8 cellular contexts compared by ENCODE assay signal in genomic region chr9:297104-297794, GRCh38.
DNase-seq lines count a peak whose midpoint lies in the region; ATAC-seq, FAIRE-seq and TF ChIP-seq lines count a peak whose summit lies in the region.

No MANE protein-coding gene starts in this region.

- intact Hi-C loops in activated T-helper 1 cell treated with anti-CD3 and anti-CD28 coated beads, Interleukin-12 subunit alpha, Interleukin-12 subunit beta, Interleukin-2, Interleukin-4 antibody, amounts not matched to agents 30 ng/mL and 10 ng/mL and 1 ng/mL, durations not matched to agents 14 hours and 24 hours and 36 hours (cut with micrococcal nuclease): no loop called here

- DNase-seq in GM12891 (ENCODE audit: insufficient read length, low spot score) (peak; percentile 19), myocyte (ENCODE audit: low read depth) (peak; percentile 7), inferior parietal cortex (ENCODE audit: extremely low spot score) (no peak), NCI-H446 (lab: John Stamatoyannopoulos, UW) (no peak), NCI-H748 treated with DMSO at 0.1 percent for 48 hours (lab: John Stamatoyannopoulos, UW) (no peak)
- DNase-seq in activated T-helper 1 cell treated with anti-CD3 and anti-CD28 coated beads, Interleukin-12 subunit alpha, Interleukin-12 subunit beta, Interleukin-2, Interleukin-4 antibody, amounts not matched to agents 30 ng/mL and 10 ng/mL and 1 ng/mL, durations not matched to agents 14 hours and 24 hours and 36 hours (ENCODE audit: low spot score): no peak

- peaks cover 37% of the 10 kb centered on the region for H3K4me1 Mint-ChIP-seq in activated T-helper 1 cell treated with anti-CD3 and anti-CD28 coated beads, Interleukin-12 subunit alpha, Interleukin-12 subunit beta, Interleukin-2, Interleukin-4 antibody, amounts not matched to agents 30 ng/mL and 10 ng/mL and 1 ng/mL, durations not matched to agents 14 hours and 24 hours and 36 hours (ENCODE audit: low read depth)

- H3K27ac Mint-ChIP-seq in activated T-helper 1 cell treated with anti-CD3 and anti-CD28 coated beads, Interleukin-12 subunit alpha, Interleukin-12 subunit beta, Interleukin-2, Interleukin-4 antibody, amounts not matched to agents 30 ng/mL and 10 ng/mL and 1 ng/mL, durations not matched to agents 14 hours and 24 hours and 36 hours: peak overlapping the region; percentile 80

- no peak overlapping the region for H3K4me3 Mint-ChIP-seq in activated T-helper 1 cell treated with anti-CD3 and anti-CD28 coated beads, Interleukin-12 subunit alpha, Interleukin-12 subunit beta, Interleukin-2, Interleukin-4 antibody, amounts not matched to agents 30 ng/mL and 10 ng/mL and 1 ng/mL, durations not matched to agents 14 hours and 24 hours and 36 hours

- peaks cover 59% of the 10 kb centered on the region for H3K36me3 Mint-ChIP-seq in activated T-helper 1 cell treated with anti-CD3 and anti-CD28 coated beads, Interleukin-12 subunit alpha, Interleukin-12 subunit beta, Interleukin-2, Interleukin-4 antibody, amounts not matched to agents 30 ng/mL and 10 ng/mL and 1 ng/mL, durations not matched to agents 14 hours and 24 hours and 36 hours (ENCODE audit: low read depth)

- FAIRE-seq in GM12891 (lab: Jason Lieb, UNC): peak; percentile 96

- no peaks in the 10 kb centered on the region for H3K27me3 Mint-ChIP-seq in activated T-helper 1 cell treated with anti-CD3 and anti-CD28 coated beads, Interleukin-12 subunit alpha, Interleukin-12 subunit beta, Interleukin-2, Interleukin-4 antibody, amounts not matched to agents 30 ng/mL and 10 ng/mL and 1 ng/mL, durations not matched to agents 14 hours and 24 hours and 36 hours (ENCODE audit: insufficient read depth)

- TF ChIP-seq POLR2A in GM12891 (IDR thresholded peaks at IDR 0.05; ENCODE audit: low read depth, low read length): no peak

- ATAC-seq in GM21423 (IDR thresholded peaks at IDR 0.05; ENCODE audit: unreplicated experiment) (peak; percentile 95), HG03469 (IDR thresholded peaks at IDR 0.05; ENCODE audit: unreplicated experiment) (peak; percentile 90)

- H3K9me3 Mint-ChIP-seq in activated T-helper 1 cell treated with anti-CD3 and anti-CD28 coated beads, Interleukin-12 subunit alpha, Interleukin-12 subunit beta, Interleukin-2, Interleukin-4 antibody, amounts not matched to agents 30 ng/mL and 10 ng/mL and 1 ng/mL, durations not matched to agents 14 hours and 24 hours and 36 hours: no peaks in the 10 kb centered on the region

TF ChIP-seq in GM12891, 5 proteins besides CTCF, POLR2A, EP300 and RAD21:
- TF ChIP-seq POLR2AphosphoS5 (IDR thresholded peaks at IDR 0.05; ENCODE audit: low read depth, low read length) (no peak), PAX5 (IDR thresholded peaks at IDR 0.05; ENCODE audit: insufficient read depth, low read length, severe bottlenecking) (no peak), TAF1 (IDR thresholded peaks at IDR 0.05; ENCODE audit: low read depth, low read length) (no peak), SPI1 (IDR thresholded peaks at IDR 0.05; ENCODE audit: low read depth, low read length) (peak; percentile 74), POU2F2 (IDR thresholded peaks at IDR 0.05; ENCODE audit: low read depth, low read length) (no peak)

Comparison
In these comparisons a context has a peak if more than half of its experiments do, and no peak if none do; other contexts are left out.
1. DNase-seq: peak in GM12891 (single experiment) and myocyte (single experiment); none in activated T-helper 1 cell treated with anti-CD3 and anti-CD28 coated beads, Interleukin-12 subunit alpha, Interleukin-12 subunit beta, Interleukin-2, Interleukin-4 antibody, amounts not matched to agents 30 ng/mL and 10 ng/mL and 1 ng/mL, durations not matched to agents 14 hours and 24 hours and 36 hours (single experiment), inferior parietal cortex (single experiment), NCI-H446 (0 of 2) and NCI-H748 treated with DMSO at 0.1 percent for 48 hours (single experiment).